In genomic region chr10:95601116-95601719, GRCh38 we compare ENCODE assay signal across 8 cellular contexts. TPM values are rescaled to one million over a fixed set of nuclear protein-coding genes. Genes with fewer than 3 reads are reported as not detected.
DNase-seq lines count a peak whose midpoint lies in the region; ATAC-seq and TF ChIP-seq lines count a peak whose summit lies in the region.

No MANE protein-coding gene starts in this region.

- H3K36me3 ChIP-seq in lower lobe of right lung: peaks cover 12% of the 10 kb centered on the region

- intact Hi-C loops in lower lobe of right lung (cut with DNase I): loop anchor here (5.0 kb wide), 1 partner anchor 169 kb away; no protein-coding TSS in a partner anchor

- TF ChIP-seq CTCF in lower lobe of right lung (IDR thresholded peaks at IDR 0.05): peak; percentile 94

- no peaks in the 10 kb centered on the region for H3K4me1 Mint-ChIP-seq in effector memory CD8-positive, alpha-beta T cell (ENCODE audit: low read depth in 2 of 2)

- peak; percentile 54 for ATAC-seq in HG03159 (IDR thresholded peaks at IDR 0.05; ENCODE audit: unreplicated experiment)
- peak; percentile 36 for ATAC-seq in effector memory CD8-positive, alpha-beta T cell (replicated peaks)
- ATAC-seq in lower lobe of right lung: peak; percentile 93 to 94
- no peak for ATAC-seq in HG03097 (IDR thresholded peaks at IDR 0.05; ENCODE audit: low FRiP score, unreplicated experiment)

- H3K36me3 Mint-ChIP-seq in effector memory CD8-positive, alpha-beta T cell (ENCODE audit: insufficient read depth): peaks cover 6% of the 10 kb centered on the region

- H3K9me3 Mint-ChIP-seq in effector memory CD8-positive, alpha-beta T cell: no peaks in the 10 kb centered on the region

- no peak overlapping the region for H3K4me3 ChIP-seq in lower lobe of right lung

- peaks cover 11 to 20% of the 10 kb centered on the region in 2 donors for H3K27me3 Mint-ChIP-seq in effector memory CD8-positive, alpha-beta T cell

- H3K27me3 ChIP-seq in lower lobe of right lung (ENCODE audit: low read depth): no peaks in the 10 kb centered on the region

- no peaks in the 10 kb centered on the region for H3K4me1 ChIP-seq in lower lobe of right lung

- H3K27ac Mint-ChIP-seq in effector memory CD8-positive, alpha-beta T cell: no peak overlapping the region

- no peaks in the 10 kb centered on the region for H3K9me3 ChIP-seq in lower lobe of right lung

- H3K27ac ChIP-seq in lower lobe of right lung: no peak overlapping the region

- H3K4me3 Mint-ChIP-seq in effector memory CD8-positive, alpha-beta T cell: no peak overlapping the region

- DNase-seq in DMS79 (lab: John Stamatoyannopoulos, UW): peak; percentile 0
- peak; percentile 97 for DNase-seq in NCI-H510A treated with DMSO at 0.1 percent for 48 hours (lab: John Stamatoyannopoulos, UW)
- DNase-seq in activated CD4-positive, alpha-beta T cell treated with anti-CD3 and anti-CD28 coated beads for 48 hours: peak; percentile 65
- DNase-seq in effector memory CD8-positive, alpha-beta T cell: peak; percentile 19 to 27 (median 25)
- DNase-seq in lower lobe of right lung: peak; percentile 70
- peak; percentile 2 to 21 (median 18) for DNase-seq in stimulated activated CD4-positive, alpha-beta T cell treated with anti-CD3 and anti-CD28 coated beads, TNF-alpha, amount 100 ng/mL, for 48 hours (ENCODE audit: low read depth in 3 of 3)

RNA-seq across cellular contexts. Expression of gene SORBS1, which starts 40.0 kb away (rescaled TPM):
- total RNA-seq in lower lobe of right lung: 58.2 TPM

RNA-seq across cellular contexts. Expression of gene ALDH18A1, which starts 55.3 kb away (rescaled TPM):
- total RNA-seq in lower lobe of right lung: 25.3 TPM

Comparison
In these comparisons a context has a peak if more than half of its experiments do, and no peak if none do; other contexts are left out.
1. DNase-seq: peak in every context shown above with its lines; median percentile 97 in NCI-H510A treated with DMSO at 0.1 percent for 48 hours; 70 in lower lobe of right lung; 65 in activated CD4-positive, alpha-beta T cell treated with anti-CD3 and anti-CD28 coated beads for 48 hours; 25 in effector memory CD8-positive, alpha-beta T cell; 18 in stimulated activated CD4-positive, alpha-beta T cell treated with anti-CD3 and anti-CD28 coated beads, TNF-alpha, amount 100 ng/mL, for 48 hours; 0 in DMS79.